10 cellular contexts compared by ENCODE assay signal in genomic region chr9:74498616-74499095, GRCh38. TPM values are rescaled to one million over a fixed set of nuclear protein-coding genes. Genes with fewer than 3 reads are reported as not detected.
DNase-seq lines count a peak whose midpoint lies in the region; ATAC-seq and TF ChIP-seq lines count a peak whose summit lies in the region.
"Had no signal": no experiment of that assay in that cellular context is flagged by ENCODE, and none has a peak within 500 bp of the region (broad histone marks: within the 10 kb centered on the region; RNA-seq: fewer than 3 reads in every experiment).

No MANE protein-coding gene starts in this region.

- TF ChIP-seq CTCF in astrocyte of the cerebellum (IDR thresholded peaks at IDR 0.05; ENCODE audit: low read depth, low read length, missing control alignments) (no peak), suprapubic skin (IDR thresholded peaks at IDR 0.05) (no peak)

- ATAC-seq in HG03565 (IDR thresholded peaks at IDR 0.05; ENCODE audit: unreplicated experiment), result no peak

- DNase-seq in T-helper 2 cell treated with Interferon-gamma antibody and Interleukin-4, amounts not matched to agents 5 μg/mL and 100 μg/mL, for 36 hours (ENCODE audit: low spot score), result no peak
- DNase-seq in T-helper 2 cell, result no peak
- no peak for DNase-seq in astrocyte of the cerebellum (ENCODE audit: low read depth)
- no peak for DNase-seq in suprapubic skin (ENCODE audit: low spot score in 2 of 2)
- DNase-seq in stimulated activated CD4-positive, alpha-beta T cell treated with anti-CD3 and anti-CD28 coated beads, Interleukin-12 subunit alpha, Interleukin-12 subunit beta, amount 100 ng/mL, for 4 hours, result no peak
- DNase-seq in NCI-H2227 treated with DMSO at 0.1 percent for 48 hours (lab: John Stamatoyannopoulos, UW), result no peak

- no peak for TF ChIP-seq POLR2A in suprapubic skin (IDR thresholded peaks at IDR 0.05)

- H3K4me1 Mint-ChIP-seq in T-helper 2 cell treated with Interferon-gamma antibody and Interleukin-4, amounts not matched to agents 5 μg/mL and 100 μg/mL, for 36 hours (ENCODE audit: low read depth), result peaks cover 23% of the 10 kb centered on the region

- peaks cover 6% of the 10 kb centered on the region for H3K36me3 Mint-ChIP-seq in T-helper 2 cell treated with Interferon-gamma antibody and Interleukin-4, amounts not matched to agents 5 μg/mL and 100 μg/mL, for 36 hours (ENCODE audit: low read depth)
- H3K36me3 Mint-ChIP-seq: CD4-positive, CD25-positive, alpha-beta regulatory T cell had no signal

- peak overlapping the region; percentile 74 for H3K4me3 Mint-ChIP-seq in T-helper 2 cell treated with Interferon-gamma antibody and Interleukin-4, amounts not matched to agents 5 μg/mL and 100 μg/mL, for 36 hours

- H3K36me3 ChIP-seq in suprapubic skin, result no peaks in the 10 kb centered on the region

- H3K27ac ChIP-seq in layer of hippocampus (ENCODE audit: low read depth, low read length), result peak overlapping the region; percentile 15
- no peak overlapping the region for H3K27ac ChIP-seq in suprapubic skin

- no peaks in the 10 kb centered on the region for H3K9me3 Mint-ChIP-seq in T-helper 2 cell treated with Interferon-gamma antibody and Interleukin-4, amounts not matched to agents 5 μg/mL and 100 μg/mL, for 36 hours

- in situ Hi-C loops in astrocyte of the cerebellum (cut with HindIII; ENCODE audit: low sequenced_read_pairs), result no loop called here

- no peaks in the 10 kb centered on the region for H3K9me3 ChIP-seq in suprapubic skin

- WGBS in suprapubic skin, result 0% methylated on average over 3 of the region's 34 CpGs

- H3K27me3 Mint-ChIP-seq in T-helper 2 cell treated with Interferon-gamma antibody and Interleukin-4, amounts not matched to agents 5 μg/mL and 100 μg/mL, for 36 hours (ENCODE audit: low read depth), result peaks cover 71% of the 10 kb centered on the region

- H3K4me1 ChIP-seq in suprapubic skin, result peaks cover 42% of the 10 kb centered on the region

- peaks cover 8% of the 10 kb centered on the region for H3K27me3 ChIP-seq in layer of hippocampus (ENCODE audit: control insufficient read depth, insufficient read depth, low read length)
- peaks cover 58% of the 10 kb centered on the region for H3K27me3 ChIP-seq in suprapubic skin

- peak overlapping the region; percentile 59 for H3K4me3 ChIP-seq in astrocyte of the cerebellum (ENCODE audit: low read depth, low read length)
- peak overlapping the region; percentile 54 for H3K4me3 ChIP-seq in suprapubic skin

- no peak for TF ChIP-seq EP300 in suprapubic skin (IDR thresholded peaks at IDR 0.05)

- no peak overlapping the region for H3K27ac Mint-ChIP-seq in T-helper 2 cell treated with Interferon-gamma antibody and Interleukin-4, amounts not matched to agents 5 μg/mL and 100 μg/mL, for 36 hours
- H3K27ac Mint-ChIP-seq: CD4-positive, CD25-positive, alpha-beta regulatory T cell had no signal

RNA-seq across cellular contexts. Expression of gene RORB, which starts 1.5 kb away (rescaled TPM):
- under 1 TPM; 0.25 to 0.72 (median 0.50) TPM for total RNA-seq in suprapubic skin
- total RNA-seq: CD4-positive, CD25-positive, alpha-beta regulatory T cell; renal cortical epithelial cell had no signal
